ENCODE assay signal across 25 cellular contexts in genomic region chr4:185179488-185179887, GRCh38.
"Had no signal": no experiment of that assay in that cellular context is flagged by ENCODE, and none has a peak within 500 bp of the region (broad histone marks: within the 10 kb centered on the region; RNA-seq: fewer than 3 reads in every experiment).

No MANE protein-coding gene starts in this region.

- H3K4me1 Mint-ChIP-seq: neural progenitor cell had no signal

- DNase-seq: activated CD8-positive, alpha-beta memory T cell treated with anti-CD3 and anti-CD28 coated beads for 24 hours; activated CD8-positive, alpha-beta memory T cell treated with anti-CD3 and anti-CD28 coated beads, Interleukin-2, amount 50 U/mL, for 48 hours; activated effector memory CD4-positive, alpha-beta T cell treated with Interleukin-2 at 50 U/mL for 16 hours; activated naive CD4-positive, alpha-beta T cell treated with anti-CD3 and anti-CD28 coated beads, Interleukin-2, amount 50 U/mL, for 16 hours; activated naive CD8-positive, alpha-beta T cell treated with anti-CD3 and anti-CD28 coated beads, Interleukin-2, amount 50 U/mL, for 24 hours; activated T-cell treated with anti-CD3 and anti-CD28 coated beads, Interleukin-2, amount 50 U/mL, for 4 hours; amygdala; dermis blood vessel endothelial cell; effector CD4-positive, alpha-beta T cell; foreskin melanocyte; kidney glomerular epithelial cell; left lung; lower lobe of right lung; mesendoderm; natural killer cell; occipital lobe; psoas muscle; sigmoid colon; small intestine; substantia nigra; T-helper 2 cell; thyroid gland had no signal

- H3K4me3 Mint-ChIP-seq: activated naive CD8-positive, alpha-beta T cell treated with anti-CD3 and anti-CD28 coated beads, Interleukin-2, amount 50 U/mL, for 24 hours; activated T-cell treated with anti-CD3 and anti-CD28 coated beads, Interleukin-2, amount 50 U/mL, for 4 hours; natural killer cell; neural progenitor cell; stimulated activated naive CD8-positive, alpha-beta T cell treated with anti-CD3 and anti-CD28 coated beads, Interleukin-15, Interleukin-2, amounts not matched to agents 100 ng/mL and 50 ng/mL, for 24 hours had no signal

- H3K9me3 Mint-ChIP-seq: activated naive CD8-positive, alpha-beta T cell treated with anti-CD3 and anti-CD28 coated beads, Interleukin-2, amount 50 U/mL, for 24 hours; activated T-cell treated with anti-CD3 and anti-CD28 coated beads, Interleukin-2, amount 50 U/mL, for 4 hours; natural killer cell; neural progenitor cell; stimulated activated naive CD8-positive, alpha-beta T cell treated with anti-CD3 and anti-CD28 coated beads, Interleukin-15, Interleukin-2, amounts not matched to agents 100 ng/mL and 50 ng/mL, for 24 hours had no signal

- FAIRE-seq: colon, small intestine had no signal

- ATAC-seq: activated naive CD8-positive, alpha-beta T cell treated with anti-CD3 and anti-CD28 coated beads, Interleukin-2, amount 50 U/mL, for 24 hours; activated T-cell treated with anti-CD3 and anti-CD28 coated beads, Interleukin-2, amount 50 U/mL, for 4 hours; left lung; lower lobe of right lung; natural killer cell; psoas muscle had no signal

- H3K27ac Mint-ChIP-seq: activated naive CD8-positive, alpha-beta T cell treated with anti-CD3 and anti-CD28 coated beads, Interleukin-2, amount 50 U/mL, for 24 hours; natural killer cell; neural progenitor cell; stimulated activated naive CD8-positive, alpha-beta T cell treated with anti-CD3 and anti-CD28 coated beads, Interleukin-15, Interleukin-2, amounts not matched to agents 100 ng/mL and 50 ng/mL, for 24 hours had no signal

- H3K27me3 Mint-ChIP-seq: activated naive CD8-positive, alpha-beta T cell treated with anti-CD3 and anti-CD28 coated beads, Interleukin-2, amount 50 U/mL, for 24 hours; stimulated activated naive CD8-positive, alpha-beta T cell treated with anti-CD3 and anti-CD28 coated beads, Interleukin-15, Interleukin-2, amounts not matched to agents 100 ng/mL and 50 ng/mL, for 24 hours had no signal
